22 cellular contexts compared by ENCODE assay signal in genomic region chr1:109404838-109405237, GRCh38. TPM values are rescaled to one million over a fixed set of nuclear protein-coding genes. Genes with fewer than 3 reads are reported as not detected.
DNase-seq lines count a peak whose midpoint lies in the region; ATAC-seq, FAIRE-seq and TF ChIP-seq lines count a peak whose summit lies in the region.
"Had no signal": no experiment of that assay in that cellular context is flagged by ENCODE, and none has a peak within 500 bp of the region (broad histone marks: within the 10 kb centered on the region; RNA-seq: fewer than 3 reads in every experiment).

No MANE protein-coding gene starts in this region.

- no peak overlapping the region for H3K27ac ChIP-seq in small intestine (ENCODE audit: low read depth in 1 of 2, low read length in 1 of 2)
- H3K27ac ChIP-seq: brain microvascular endothelial cell, hepatocyte, pancreas, sigmoid colon, tibial nerve had no signal

- POLR2A ChIA-PET in HEK293T (lab: Yijun Ruan, JAX), result interaction anchor here (0.9 kb wide), 1 partner anchor 21 kb away, joined by 3 read pairs; the partner anchor contains the start of gene PSMA5

- H3K9me3 ChIP-seq in small intestine (ENCODE audit: control insufficient read depth, low read depth), result no peaks in the 10 kb centered on the region
- H3K9me3 ChIP-seq: pancreas, sigmoid colon, tibial nerve had no signal

- H3K4me3 ChIP-seq in small intestine (ENCODE audit: low read depth in 1 of 2, low read length in 2 of 2), result no peak overlapping the region
- H3K4me3 ChIP-seq: hepatocyte, lung, pancreas, sigmoid colon, tibial nerve had no signal

- CTCF ChIA-PET in HEK293T (lab: Yijun Ruan, JAX), result no interaction called here

- no peak for FAIRE-seq in small intestine (lab: Jason Lieb, UNC)
- FAIRE-seq: endothelial cell of umbilical vein, H1, islet of Langerhans, pancreas had no signal

- H3K36me3 ChIP-seq in small intestine (ENCODE audit: control insufficient read depth in 2 of 2, insufficient read depth in 2 of 2, low read length in 2 of 2), result peaks cover 3 to 25% of the 10 kb centered on the region in 2 donors

- peak; percentile 57 for ATAC-seq in effector memory CD8-positive, alpha-beta T cell (replicated peaks)
- ATAC-seq: pancreas had no signal

- H3K36me3 Mint-ChIP-seq in activated naive CD4-positive, alpha-beta T cell treated with anti-CD3 and anti-CD28 coated beads, Interleukin-2, amount 50 U/mL, for 24 hours, result peaks cover 20% of the 10 kb centered on the region
- peaks cover 56% of the 10 kb centered on the region for H3K36me3 Mint-ChIP-seq in T-helper 2 cell treated with Interferon-gamma antibody and Interleukin-4, amounts not matched to agents 5 μg/mL and 100 μg/mL, for 36 hours (ENCODE audit: low read depth)
- H3K36me3 Mint-ChIP-seq in effector memory CD8-positive, alpha-beta T cell (ENCODE audit: insufficient read depth), result peaks cover 74% of the 10 kb centered on the region

- H3K9me3 Mint-ChIP-seq in activated naive CD4-positive, alpha-beta T cell treated with anti-CD3 and anti-CD28 coated beads, Interleukin-2, amount 50 U/mL, for 24 hours, result no peaks in the 10 kb centered on the region
- peaks cover 6% of the 10 kb centered on the region for H3K9me3 Mint-ChIP-seq in T-helper 2 cell treated with Interferon-gamma antibody and Interleukin-4, amounts not matched to agents 5 μg/mL and 100 μg/mL, for 36 hours
- H3K9me3 Mint-ChIP-seq in effector memory CD8-positive, alpha-beta T cell, result no peaks in the 10 kb centered on the region

- peaks cover 30% of the 10 kb centered on the region for H3K4me1 Mint-ChIP-seq in activated naive CD4-positive, alpha-beta T cell treated with anti-CD3 and anti-CD28 coated beads, Interleukin-2, amount 50 U/mL, for 24 hours
- peaks cover 14% of the 10 kb centered on the region for H3K4me1 Mint-ChIP-seq in T-helper 2 cell treated with Interferon-gamma antibody and Interleukin-4, amounts not matched to agents 5 μg/mL and 100 μg/mL, for 36 hours (ENCODE audit: low read depth)
- H3K4me1 Mint-ChIP-seq in effector memory CD8-positive, alpha-beta T cell (ENCODE audit: low read depth in 2 of 2), result peaks cover 11 to 20% of the 10 kb centered on the region in 2 donors

- H3K27ac Mint-ChIP-seq in activated naive CD4-positive, alpha-beta T cell treated with anti-CD3 and anti-CD28 coated beads, Interleukin-2, amount 50 U/mL, for 24 hours, result peak overlapping the region; percentile 9
- peak overlapping the region; percentile 27 for H3K27ac Mint-ChIP-seq in T-helper 2 cell treated with Interferon-gamma antibody and Interleukin-4, amounts not matched to agents 5 μg/mL and 100 μg/mL, for 36 hours
- H3K27ac Mint-ChIP-seq in effector memory CD8-positive, alpha-beta T cell, result peak overlapping the region; percentile 44 to 93

- H3K27me3 Mint-ChIP-seq in activated naive CD4-positive, alpha-beta T cell treated with anti-CD3 and anti-CD28 coated beads, Interleukin-2, amount 50 U/mL, for 24 hours, result no peaks in the 10 kb centered on the region
- no peaks in the 10 kb centered on the region for H3K27me3 Mint-ChIP-seq in T-helper 2 cell treated with Interferon-gamma antibody and Interleukin-4, amounts not matched to agents 5 μg/mL and 100 μg/mL, for 36 hours (ENCODE audit: low read depth)
- H3K27me3 Mint-ChIP-seq in effector memory CD8-positive, alpha-beta T cell, result no peaks in the 10 kb centered on the region

- no peak overlapping the region for H3K4me3 Mint-ChIP-seq in activated naive CD4-positive, alpha-beta T cell treated with anti-CD3 and anti-CD28 coated beads, Interleukin-2, amount 50 U/mL, for 24 hours
- no peak overlapping the region for H3K4me3 Mint-ChIP-seq in T-helper 2 cell treated with Interferon-gamma antibody and Interleukin-4, amounts not matched to agents 5 μg/mL and 100 μg/mL, for 36 hours
- H3K4me3 Mint-ChIP-seq in effector memory CD8-positive, alpha-beta T cell, result peak overlapping the region; percentile 42 to 53

- 67 to 78% (median 69%) methylated on average over 4 of the region's 4 CpGs for WGBS in small intestine, 3 donors

- H3K4me1 ChIP-seq in small intestine (ENCODE audit: control insufficient read depth in 2 of 2, insufficient read depth in 1 of 2, low read depth in 1 of 2, low read length in 1 of 2), result no peaks in the 10 kb centered on the region
- H3K4me1 ChIP-seq: pancreas, sigmoid colon, tibial nerve had no signal

- no peaks in the 10 kb centered on the region for H3K27me3 ChIP-seq in small intestine (ENCODE audit: control insufficient read depth in 2 of 2, insufficient read depth in 2 of 2, low read length in 2 of 2)
- H3K27me3 ChIP-seq: brain microvascular endothelial cell, hepatocyte, pancreas, sigmoid colon, tibial nerve had no signal

- no peak for DNase-seq in activated naive CD4-positive, alpha-beta T cell treated with Interleukin-2 at 50 U/mL for 16 hours
- DNase-seq in T-helper 2 cell treated with Interferon-gamma antibody and Interleukin-4, amounts not matched to agents 5 μg/mL and 100 μg/mL, for 36 hours (ENCODE audit: low spot score), result no peak
- DNase-seq in effector memory CD8-positive, alpha-beta T cell, result no peak
- DNase-seq in HEK293T (ENCODE audit: extremely low spot score) (no peak), small intestine (no peak), NCI-H1930 (lab: John Stamatoyannopoulos, UW) (no peak), AG08396 (ENCODE audit: low spot score) (no peak)
- DNase-seq: brain microvascular endothelial cell; cortex of kidney; NCI-H1436 treated with DMSO at 0.1 percent for 48 hours; NCI-H748 treated with DMSO at 0.1 percent for 48 hours; pancreas; SHP77 treated with DMSO at 0.1 percent for 48 hours; sigmoid colon; stimulated activated naive CD4-positive, alpha-beta T cell had no signal

TF ChIP-seq in HEK293T, 16 proteins besides CTCF, POLR2A, EP300 and RAD21:
- TF ChIP-seq HDGF (IDR thresholded peaks at IDR 0.05; ENCODE audit: borderline replicate concordance) (no peak), ARNT (IDR thresholded peaks at IDR 0.05) (no peak), L3MBTL2 (conservative IDR thresholded peaks at IDR 0.05) (no peak), BHLHE40 (IDR thresholded peaks at IDR 0.05; ENCODE audit: borderline replicate concordance) (no peak), PKNOX1 (IDR thresholded peaks at IDR 0.05) (no peak), FOXM1 (IDR thresholded peaks at IDR 0.05; ENCODE audit: borderline replicate concordance) (no peak), NFRKB (IDR thresholded peaks at IDR 0.05) (no peak), ZNF384 (IDR thresholded peaks at IDR 0.05) (no peak), SP1 (IDR thresholded peaks at IDR 0.05) (no peak), CTBP1 (IDR thresholded peaks at IDR 0.05; ENCODE audit: borderline replicate concordance) (no peak), FOXA1 (IDR thresholded peaks at IDR 0.05) (no peak)

RNA-seq across cellular contexts. Expression of gene SORT1, which starts 7.1 kb away (rescaled TPM):
- polyA plus RNA-seq in small intestine, result 10 to 100 TPM in 2 of 3 donors, 1 to 10 TPM in 1; 7.0 to 35.7 (median 11.4) TPM

RNA-seq across cellular contexts. Expression of gene PSMA5, which starts 21.4 kb away (rescaled TPM):
- 100 to 1,000 TPM; 103 to 113 (median 105) TPM for polyA plus RNA-seq in small intestine

Comparison
In these comparisons a context has a peak if more than half of its experiments do, and no peak if none do; other contexts are left out.
1. H3K27ac Mint-ChIP-seq: peak in every context shown above with its lines; median percentile 68 in effector memory CD8-positive, alpha-beta T cell; 27 in T-helper 2 cell treated with Interferon-gamma antibody and Interleukin-4, amounts not matched to agents 5 μg/mL and 100 μg/mL, for 36 hours; 9 in activated naive CD4-positive, alpha-beta T cell treated with anti-CD3 and anti-CD28 coated beads, Interleukin-2, amount 50 U/mL, for 24 hours.
2. H3K4me3 Mint-ChIP-seq: peak in effector memory CD8-positive, alpha-beta T cell (2 of 2); none in activated naive CD4-positive, alpha-beta T cell treated with anti-CD3 and anti-CD28 coated beads, Interleukin-2, amount 50 U/mL, for 24 hours (single experiment) and T-helper 2 cell treated with Interferon-gamma antibody and Interleukin-4, amounts not matched to agents 5 μg/mL and 100 μg/mL, for 36 hours (single experiment).